In the genomic region with DNA sequence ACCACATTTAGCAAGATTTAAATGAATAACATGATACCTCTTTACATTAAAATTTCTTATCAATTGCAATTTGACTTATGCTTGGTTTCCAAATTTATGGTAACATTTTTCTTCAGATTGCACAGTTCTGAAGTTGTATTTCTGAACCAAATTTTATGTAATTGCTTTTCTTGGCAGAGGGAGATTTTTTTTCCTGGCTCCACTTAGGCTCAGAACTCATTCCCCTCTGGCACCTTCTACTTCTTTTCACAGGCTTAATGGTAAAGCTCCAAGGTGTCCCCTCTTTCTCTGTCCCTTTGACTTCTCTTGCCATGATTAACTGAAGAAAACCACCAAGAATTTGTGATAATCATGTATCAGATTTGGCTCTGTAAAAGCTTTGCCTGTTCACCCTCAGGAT, we compare ENCODE assay signal across 22 cellular contexts.
"Had no signal": no experiment of that assay in that cellular context is flagged by ENCODE, and none has a peak within 500 bp of the region (broad histone marks: within the 10 kb centered on the region; RNA-seq: fewer than 3 reads in every experiment).

No MANE protein-coding gene starts in this region.

- H3K27me3 ChIP-seq: gastroesophageal sphincter, hepatocyte, left lung, neutrophil, transverse colon had no signal

- H3K4me1 ChIP-seq: left lung, transverse colon had no signal

- H3K4me3 ChIP-seq: gastroesophageal sphincter, hepatocyte, left lung, mucosa of descending colon, smooth muscle cell, transverse colon had no signal

- H3K36me3 ChIP-seq: gastroesophageal sphincter, left lung, neutrophil, transverse colon had no signal

- H3K9me3 ChIP-seq: gastroesophageal sphincter, neutrophil, transverse colon had no signal

- ATAC-seq: activated CD8-positive, alpha-beta T cell treated with anti-CD3 and anti-CD28 coated beads for 36 hours; activated T-cell treated with anti-CD3 and anti-CD28 coated beads, Interleukin-2, amount 50 U/mL, for 4 hours; activated T-helper 17 cell treated with anti-CD3 and anti-CD28 coated beads, Interleukin-2, amount 50 U/mL, for 72 hours; gastroesophageal sphincter; left lung; mucosa of descending colon; natural killer cell treated with Interleukin-12 subunit alpha and Interleukin-12 subunit beta and Interleukin-15 and Interleukin-18, amount 100 ng/mL, for 72 hours; stimulated activated naive B cell treated with anti-CD40 and anti-IgM and Interleukin-4, amounts not matched to agents 10 μg/mL and 1 μg/mL and 100 μg/mL, for 72 hours had no signal

- DNase-seq: activated CD4-positive, alpha-beta T cell treated with anti-CD3 and anti-CD28 coated beads, Interleukin-2, amount 50 U/mL, for 1 hour; activated CD8-positive, alpha-beta T cell treated with anti-CD3 and anti-CD28 coated beads for 36 hours; activated gamma-delta T cell treated with Interleukin-2 at 50 U/mL for 16 hours; activated naive CD4-positive, alpha-beta T cell treated with anti-CD3 and anti-CD28 coated beads, Interleukin-2, amount 50 U/mL, for 16 hours; activated T-cell treated with anti-CD3 and anti-CD28 coated beads, Interleukin-2, amount 50 U/mL, for 4 hours; amygdala; central memory CD4-positive, alpha-beta T cell; kidney glomerular epithelial cell; left lung; mucosa of descending colon; stimulated activated CD4-positive, alpha-beta T cell treated with anti-CD3 and anti-CD28 coated beads, Interleukin-1b, Interleukin-23, amount 100 ng/mL, for 48 hours; stimulated activated CD4-positive, alpha-beta T cell treated with anti-CD3 and anti-CD28 coated beads, Interleukin-4, amount 100 ng/mL, for 4 hours; stimulated activated CD8-positive, alpha-beta memory T cell treated with anti-CD3 and anti-CD28 coated beads, Interleukin-4, amount 100 ng/mL, for 48 hours; stimulated activated naive B cell treated with anti-CD40 and anti-IgM and Interleukin-4, amounts not matched to agents 10 μg/mL and 1 μg/mL and 100 μg/mL, for 72 hours; T-helper 2 cell; transverse colon had no signal

- H3K27ac ChIP-seq: gastroesophageal sphincter, hepatocyte, left lung, neutrophil, transverse colon had no signal
